13 cellular contexts compared by ENCODE assay signal in genomic region chr13:112069063-112069726, GRCh38. TPM values are rescaled to one million over a fixed set of nuclear protein-coding genes. Genes with fewer than 3 reads are reported as not detected.
DNase-seq lines count a peak whose midpoint lies in the region; ATAC-seq and TF ChIP-seq lines count a peak whose summit lies in the region.
"Had no signal": no experiment of that assay in that cellular context is flagged by ENCODE, and none has a peak within 500 bp of the region (broad histone marks: within the 10 kb centered on the region; RNA-seq: fewer than 3 reads in every experiment).

No MANE protein-coding gene starts in this region.

- POLR2A ChIA-PET in activated B cell treated with CpG ODN at 0.5 μM for 24 hours (lab: Charles Lee) = no interaction called here

- intact Hi-C loops in activated B cell treated with CpG ODN at 0.5 μM for 24 hours (cut with micrococcal nuclease) = no loop called here

- H3K36me3 Mint-ChIP-seq in activated naive CD4-positive, alpha-beta T cell treated with anti-CD3 and anti-CD28 coated beads, Interleukin-2, amount 50 U/mL, for 24 hours = peaks cover 10% of the 10 kb centered on the region
- H3K36me3 Mint-ChIP-seq in activated B cell treated with CpG ODN at 0.5 μM for 24 hours (ENCODE audit: low read depth) (no peaks in the 10 kb centered on the region), type B pancreatic cell (no peaks in the 10 kb centered on the region)

- ATAC-seq in activated B cell treated with CpG ODN at 0.5 μM for 24 hours (ENCODE audit: low read depth) = no peak

- CTCF ChIA-PET in activated B cell treated with CpG ODN at 0.5 μM for 24 hours (lab: Charles Lee) = no interaction called here

- no peaks in the 10 kb centered on the region for H3K36me3 ChIP-seq in iPS-20b (ENCODE audit: insufficient read depth, low read depth, low read length)
- H3K36me3 ChIP-seq: neutrophil had no signal

- H3K9ac ChIP-seq in iPS-20b (ENCODE audit: low read depth, low read length) = no peak overlapping the region; the same call in 1 of the 2 replicates

- H3K27me3 Mint-ChIP-seq in activated naive CD4-positive, alpha-beta T cell treated with anti-CD3 and anti-CD28 coated beads, Interleukin-2, amount 50 U/mL, for 24 hours = peaks cover 40% of the 10 kb centered on the region
- H3K27me3 Mint-ChIP-seq in activated B cell treated with CpG ODN at 0.5 μM for 24 hours = peaks cover 45% of the 10 kb centered on the region
- H3K27me3 Mint-ChIP-seq in type B pancreatic cell = peaks cover 77% of the 10 kb centered on the region

- no peak overlapping the region for H3K27ac ChIP-seq in iPS-20b (ENCODE audit: low read length)
- H3K27ac ChIP-seq: neutrophil had no signal

- H3K27me3 ChIP-seq in iPS-20b (ENCODE audit: insufficient read depth, low read length) = peaks cover 83% of the 10 kb centered on the region

- H3K4me3 Mint-ChIP-seq in activated naive CD4-positive, alpha-beta T cell treated with anti-CD3 and anti-CD28 coated beads, Interleukin-2, amount 50 U/mL, for 24 hours = peak overlapping the region; percentile 33
- no peak overlapping the region for H3K4me3 Mint-ChIP-seq in activated B cell treated with CpG ODN at 0.5 μM for 24 hours
- peak overlapping the region; percentile 77 for H3K4me3 Mint-ChIP-seq in type B pancreatic cell

- peak overlapping the region; percentile 51 for H3K4me3 ChIP-seq in iPS-20b (ENCODE audit: low read length)

- H3K4me1 ChIP-seq in iPS-20b (ENCODE audit: insufficient read depth, low read length) = peaks cover 9% of the 10 kb centered on the region; the same call in 1 of the 2 replicates

- H3K9me3 Mint-ChIP-seq in activated naive CD4-positive, alpha-beta T cell treated with anti-CD3 and anti-CD28 coated beads, Interleukin-2, amount 50 U/mL, for 24 hours = peaks cover 4% of the 10 kb centered on the region
- H3K9me3 Mint-ChIP-seq in activated B cell treated with CpG ODN at 0.5 μM for 24 hours (peaks cover 5% of the 10 kb centered on the region), type B pancreatic cell (no peaks in the 10 kb centered on the region)

- peaks cover 15% of the 10 kb centered on the region for H3K4me1 Mint-ChIP-seq in activated naive CD4-positive, alpha-beta T cell treated with anti-CD3 and anti-CD28 coated beads, Interleukin-2, amount 50 U/mL, for 24 hours
- H3K4me1 Mint-ChIP-seq in activated B cell treated with CpG ODN at 0.5 μM for 24 hours = peaks cover 8% of the 10 kb centered on the region
- H3K4me1 Mint-ChIP-seq in type B pancreatic cell (ENCODE audit: unreplicated experiment) = peaks cover 5% of the 10 kb centered on the region

- no peaks in the 10 kb centered on the region; the same call in 1 of the 2 replicates for H3K9me3 ChIP-seq in iPS-20b (ENCODE audit: insufficient read depth, low read depth, low read length)
- H3K9me3 ChIP-seq: neutrophil had no signal

- DNase-seq in activated naive CD4-positive, alpha-beta T cell treated with anti-CD3 and anti-CD28 coated beads, Interleukin-2, amount 50 U/mL, for 16 hours = no peak
- DNase-seq in activated B cell treated with CpG ODN at 0.5 μM for 24 hours = no peak
- DNase-seq in type B pancreatic cell (ENCODE audit: extremely low spot score, unreplicated experiment) = no peak
- DNase-seq in T-helper 9 cell = no peak
- no peak for DNase-seq in cortex of kidney (lab: John Stamatoyannopoulos, UW)
- DNase-seq in activated effector memory CD4-positive, alpha-beta T cell treated with anti-CD3 and anti-CD28 coated beads, Interleukin-2, amount 50 U/mL, for 16 hours = no peak
- DNase-seq: activated gamma-delta T cell, C1 segment of cervical spinal cord, Karpas-422 had no signal

- TF ChIP-seq CTCF in activated B cell treated with CpG ODN at 0.5 μM for 24 hours (IDR thresholded peaks at IDR 0.05) (no peak), type B pancreatic cell (conservative IDR thresholded peaks at IDR 0.05) (no peak)

- H3K27ac Mint-ChIP-seq in activated naive CD4-positive, alpha-beta T cell treated with anti-CD3 and anti-CD28 coated beads, Interleukin-2, amount 50 U/mL, for 24 hours = peak overlapping the region; percentile 82
- H3K27ac Mint-ChIP-seq in activated B cell treated with CpG ODN at 0.5 μM for 24 hours = peak overlapping the region; percentile 35
- H3K27ac Mint-ChIP-seq in type B pancreatic cell = peak overlapping the region; percentile 35

RNA-seq across cellular contexts. Expression of gene SOX1, which starts 2.2 kb away (rescaled TPM):
- total RNA-seq in activated B cell treated with CpG ODN at 0.5 μM for 24 hours = not detected in 2 replicates
- 0.17 and 1.3 TPM in 2 replicates for total RNA-seq in type B pancreatic cell (ENCODE audit: low replicate concordance)
- total RNA-seq: fibroblast of villous mesenchyme had no signal
